Comparison of ENCODE assay signal across 24 cellular contexts in genomic region chr11:120105576-120105975, GRCh38. TPM values are rescaled to one million over a fixed set of nuclear protein-coding genes. Genes with fewer than 3 reads are reported as not detected.
"Had no signal": no experiment of that assay in that cellular context is flagged by ENCODE, and none has a peak within 500 bp of the region (broad histone marks: within the 10 kb centered on the region; RNA-seq: fewer than 3 reads in every experiment).

No MANE protein-coding gene starts in this region.

- H3K27ac Mint-ChIP-seq: naive thymus-derived CD4-positive, alpha-beta T cell; nephron progenitor cell; progenitor cell of endocrine pancreas had no signal

- H3K4me3 ChIP-seq: colonic mucosa, esophagus squamous epithelium, gastroesophageal sphincter, lung, pancreas, stomach, thoracic aorta, transverse colon had no signal

- H3K36me3 ChIP-seq: colonic mucosa, gastroesophageal sphincter, pancreas, stomach, thoracic aorta, transverse colon had no signal

- ATAC-seq: gastroesophageal sphincter; left cardiac atrium; left ventricle myocardium superior; naive thymus-derived CD4-positive, alpha-beta T cell; pancreas; right cardiac atrium had no signal

- H3K27me3 ChIP-seq: colonic mucosa, pancreas had no signal

- H3K36me3 Mint-ChIP-seq: naive thymus-derived CD4-positive, alpha-beta T cell had no signal

- H3K9me3 ChIP-seq: colonic mucosa, esophagus squamous epithelium, gastroesophageal sphincter, pancreas, stomach, thoracic aorta, transverse colon had no signal

- H3K4me1 ChIP-seq: colonic mucosa, gastroesophageal sphincter, pancreas, stomach, transverse colon had no signal

- H3K4me3 Mint-ChIP-seq: naive thymus-derived CD4-positive, alpha-beta T cell; nephron progenitor cell had no signal

- DNase-seq: colonic mucosa; dermis blood vessel endothelial cell; esophagus squamous epithelium; foreskin fibroblast; kidney; left cardiac atrium; left ventricle myocardium superior; mesenchymal stem cell; naive thymus-derived CD4-positive, alpha-beta T cell; nephron progenitor cell; pancreas; right cardiac atrium; small intestine; stimulated activated CD4-positive, alpha-beta T cell treated with anti-CD3 and anti-CD28 coated beads, Interleukin-12 subunit alpha, Interleukin-12 subunit beta, amount 100 ng/mL, for 4 hours; stimulated activated naive CD4-positive, alpha-beta T cell; stomach; substantia nigra; transverse colon had no signal

- H3K4me1 Mint-ChIP-seq: naive thymus-derived CD4-positive, alpha-beta T cell had no signal

RNA-seq across cellular contexts. Expression of gene TRIM29, which starts 32.3 kb away (rescaled TPM):
- total RNA-seq: dermis blood vessel endothelial cell; epithelial cell of proximal tubule; mononuclear cell; naive thymus-derived CD4-positive, alpha-beta T cell; progenitor cell of endocrine pancreas had no signal
- polyA plus RNA-seq: naive thymus-derived CD4-positive, alpha-beta T cell had no signal
